In the genomic region with DNA sequence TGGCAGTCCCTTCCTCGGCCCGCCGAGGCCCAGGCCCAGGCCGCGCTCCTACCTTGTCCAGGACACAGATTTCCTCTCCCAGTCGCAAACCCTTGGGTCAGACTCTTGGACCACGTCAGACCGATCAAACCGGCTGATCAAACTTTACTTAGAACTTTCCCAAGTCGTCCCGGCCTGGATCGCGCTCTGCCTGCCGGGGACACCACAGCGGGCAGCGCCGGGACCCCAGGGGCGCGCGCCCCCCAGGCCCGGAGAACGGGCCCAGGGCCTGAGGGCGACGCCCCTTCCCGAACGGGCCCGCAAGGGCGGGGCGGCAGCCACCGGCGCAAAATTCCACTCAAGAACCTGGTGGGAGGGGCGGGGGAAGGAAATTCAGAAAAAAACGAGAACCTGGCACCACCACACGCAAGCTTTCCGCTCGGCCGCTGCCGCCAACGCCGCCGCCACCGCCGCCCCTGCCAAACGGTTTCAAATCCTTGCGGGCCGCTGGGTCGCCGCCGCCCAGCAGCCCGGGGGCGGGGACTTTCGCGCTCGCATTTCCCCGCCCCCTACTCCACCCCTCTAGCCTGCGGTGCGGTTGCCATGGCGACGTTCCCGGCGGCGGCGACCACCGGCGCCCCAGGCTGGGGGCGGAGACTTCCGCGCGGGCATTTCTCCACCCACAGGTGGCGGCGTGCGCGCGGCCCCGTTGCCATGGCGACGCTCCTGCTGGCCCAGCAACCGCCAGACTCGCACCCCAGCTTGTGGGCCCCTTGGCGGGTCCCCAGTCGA, we compare ENCODE assay signal across 8 cellular contexts. TPM values are rescaled to one million over a fixed set of nuclear protein-coding genes. Genes with fewer than 3 reads are reported as not detected.
DNase-seq lines count a peak whose midpoint lies in the region; ATAC-seq, FAIRE-seq and TF ChIP-seq lines count a peak whose summit lies in the region.

TSS of gene CEP112 (minus strand) at position 527 of the 771 bp plus-strand sequence.

- H2AFZ ChIP-seq in trophoblast cell (ENCODE audit: insufficient read depth, low read length, poor library complexity), result peak within 1 kb of the TSS; percentile 83

- TF ChIP-seq POLR2A in H54 (IDR thresholded peaks at IDR 0.05; ENCODE audit: low read depth, low read length) (peak; percentile 35), heart left ventricle (IDR thresholded peaks at IDR 0.05) (peak in 1 of 2 donors; percentile 53), tibial nerve (IDR thresholded peaks at IDR 0.05) (peak in 1 of 2 donors; percentile 37)

- peaks cover 5% of the 10 kb centered on the region for H3K79me2 ChIP-seq in trophoblast cell (ENCODE audit: control insufficient read depth, insufficient read depth, low read length, poor library complexity)

- H3K4me2 ChIP-seq in trophoblast cell (ENCODE audit: low read length), result peak within 1 kb of the TSS; percentile 53

- H3K4me3 Mint-ChIP-seq in activated naive CD8-positive, alpha-beta T cell treated with anti-CD3 and anti-CD28 coated beads, Interleukin-2, amount 50 U/mL, for 24 hours, result peak within 1 kb of the TSS; percentile 82

- ATAC-seq in activated naive CD8-positive, alpha-beta T cell treated with anti-CD3 and anti-CD28 coated beads, Interleukin-2, amount 50 U/mL, for 24 hours, result peak; percentile 72
- peak in 3 of 4 donors; percentile 86 to 93 (median 91) for ATAC-seq in heart left ventricle

- peak in 1 of 2 donors; percentile 33 for TF ChIP-seq EP300 in tibial nerve (IDR thresholded peaks at IDR 0.05)

- H3K9me3 ChIP-seq in heart left ventricle (no peaks in the 10 kb centered on the region), trophoblast cell (ENCODE audit: insufficient read depth, low read depth, low read length) (no peaks in the 10 kb centered on the region), tibial nerve (no peaks in the 10 kb centered on the region)

- H3K36me3 ChIP-seq in heart left ventricle, result no peaks in the 10 kb centered on the region
- no peaks in the 10 kb centered on the region for H3K36me3 ChIP-seq in trophoblast cell (ENCODE audit: control insufficient read depth in 1 of 2, insufficient read depth in 2 of 2, low read length in 2 of 2)
- H3K36me3 ChIP-seq in tibial nerve, result no peaks in the 10 kb centered on the region

- no peak within 1 kb of the TSS for H4K91ac ChIP-seq in trophoblast cell (ENCODE audit: low read depth, low read length)

- H3K9me3 Mint-ChIP-seq in activated naive CD8-positive, alpha-beta T cell treated with anti-CD3 and anti-CD28 coated beads, Interleukin-2, amount 50 U/mL, for 24 hours, result no peaks in the 10 kb centered on the region

- no peaks in the 10 kb centered on the region for H3K27me3 Mint-ChIP-seq in activated naive CD8-positive, alpha-beta T cell treated with anti-CD3 and anti-CD28 coated beads, Interleukin-2, amount 50 U/mL, for 24 hours

- H3K9ac ChIP-seq in trophoblast cell (ENCODE audit: low read length), result peak within 1 kb of the TSS; percentile 45

- peaks cover 6% of the 10 kb centered on the region for H3K79me1 ChIP-seq in trophoblast cell (ENCODE audit: low read length)

- 0 to 1% (median 1%) methylated on average over 34 to 81 of the region's 81 CpGs for WGBS in heart left ventricle, 4 donors
- no CpG with 5 or more reads among the region's 81 CpGs for WGBS in trophoblast cell (ENCODE audit: extremely low coverage, insufficient coverage, insufficient read length)
- WGBS in tibial nerve, 2 donors, result 0 to 1% methylated on average over 23 to 81 of the region's 81 CpGs

- peak within 1 kb of the TSS; percentile 36 for H4K8ac ChIP-seq in trophoblast cell (ENCODE audit: low read depth, low read length)

- H3K4me3 ChIP-seq in heart left ventricle, result peak within 1 kb of the TSS; percentile 71 to 92 (median 80)
- H3K4me3 ChIP-seq in trophoblast cell (ENCODE audit: low read depth, low read length), result peak within 1 kb of the TSS; percentile 76
- H3K4me3 ChIP-seq in tibial nerve, result peak within 1 kb of the TSS; percentile 53 to 69 (median 60)

- peak within 1 kb of the TSS; percentile 40 for H3K14ac ChIP-seq in trophoblast cell (ENCODE audit: low read length)

- H2AK5ac ChIP-seq in trophoblast cell (ENCODE audit: low read length), result no peak within 1 kb of the TSS

- H3K27ac ChIP-seq in heart left ventricle, result peak within 1 kb of the TSS; percentile 61 to 89 (median 74)
- H3K27ac ChIP-seq in trophoblast cell (ENCODE audit: low read depth, low read length), result no peak within 1 kb of the TSS
- peak within 1 kb of the TSS; percentile 42 to 87 (median 80) for H3K27ac ChIP-seq in tibial nerve

- peak within 1 kb of the TSS; percentile 81 for H3K27ac Mint-ChIP-seq in activated naive CD8-positive, alpha-beta T cell treated with anti-CD3 and anti-CD28 coated beads, Interleukin-2, amount 50 U/mL, for 24 hours

- no peak within 1 kb of the TSS for H2BK120ac ChIP-seq in trophoblast cell (ENCODE audit: insufficient read depth, low read length, poor library complexity)

- peak within 1 kb of the TSS; percentile 12 for H4K12ac ChIP-seq in trophoblast cell (ENCODE audit: low read depth, low read length)

- no peak for FAIRE-seq in H54 (lab: Jason Lieb, UNC)

- TF ChIP-seq CTCF in heart left ventricle (IDR thresholded peaks at IDR 0.05) (peak in 2 of 12 donors; percentile 22 to 27), tibial nerve (IDR thresholded peaks at IDR 0.05) (peak in 1 of 5 experiments; percentile 39)

- peak within 1 kb of the TSS; percentile 46 for H3K18ac ChIP-seq in trophoblast cell (ENCODE audit: low read length)

- H3K4me1 ChIP-seq in heart left ventricle, result peaks cover 5 to 32% (median 17%) of the 10 kb centered on the region in 12 donors
- peaks cover 0 to 4% of the 10 kb centered on the region in 2 experiments for H3K4me1 ChIP-seq in trophoblast cell (ENCODE audit: control insufficient read depth in 1 of 2, insufficient read depth in 2 of 2, low read length in 2 of 2)
- peaks cover 0 to 23% (median 14%) of the 10 kb centered on the region in 4 donors for H3K4me1 ChIP-seq in tibial nerve

- no peak within 1 kb of the TSS for H2BK5ac ChIP-seq in trophoblast cell (ENCODE audit: low read depth, low read length, poor library complexity)

- no peak within 1 kb of the TSS for H2BK12ac ChIP-seq in trophoblast cell (ENCODE audit: low read length)

- H3K4me1 Mint-ChIP-seq in activated naive CD8-positive, alpha-beta T cell treated with anti-CD3 and anti-CD28 coated beads, Interleukin-2, amount 50 U/mL, for 24 hours, result peaks cover 17% of the 10 kb centered on the region

- H3K4ac ChIP-seq in trophoblast cell (ENCODE audit: low read depth, low read length), result no peak within 1 kb of the TSS

- H3K36me3 Mint-ChIP-seq in activated naive CD8-positive, alpha-beta T cell treated with anti-CD3 and anti-CD28 coated beads, Interleukin-2, amount 50 U/mL, for 24 hours (ENCODE audit: low read depth), result no peaks in the 10 kb centered on the region

- H3K23ac ChIP-seq in trophoblast cell (ENCODE audit: low read length), result no peak within 1 kb of the TSS

- DNase-seq in D341Med (ENCODE audit: low spot score) (peak; percentile 99), H54 (ENCODE audit: insufficient read length, low spot score) (peak; percentile 86), MV-4-11 (lab: John Stamatoyannopoulos, UW) (peak; percentile 61), SKM-1 treated with dmso at 0.1 percent for 144 hours (lab: John Stamatoyannopoulos, UW; ENCODE audit: unreplicated experiment) (peak; percentile 77), heart left ventricle (peak; percentile 76 to 91 (median 81)), trophoblast cell (peak; percentile 54 to 75), tibial nerve (ENCODE audit: low spot score in 2 of 2) (peak; percentile 35 to 59)
- DNase-seq in activated naive CD8-positive, alpha-beta T cell treated with anti-CD3 and anti-CD28 coated beads, Interleukin-2, amount 50 U/mL, for 24 hours, result peak; percentile 93

- intact Hi-C loops in heart left ventricle (cut with DNase I), result loop anchor here in 1 of 10 donors (10.0 kb wide), 1 partner anchor 113 kb away; the partner anchor contains the start of gene PRKCA

- H3K27me3 ChIP-seq in heart left ventricle (no peaks in the 10 kb centered on the region), trophoblast cell (ENCODE audit: insufficient read depth, low read length) (no peaks in the 10 kb centered on the region), tibial nerve (no peaks in the 10 kb centered on the region)

RNA-seq across cellular contexts. Expression of gene CEP112, which starts in this region (rescaled TPM):
- total RNA-seq in heart left ventricle (10 to 100 TPM in 8 of 9 donors, 1 to 10 TPM in 1; 9.8 to 28.3 (median 14.3) TPM), tibial nerve (10 to 100 TPM; 26.0 to 46.8 (median 34.2) TPM)
- 10 to 100 TPM in 1 of 2 donors, 1 to 10 TPM in 1; 5.5 to 16.1 TPM for polyA plus RNA-seq in heart left ventricle
- 2.0 and 2.7 TPM in 2 replicates for polyA plus RNA-seq in trophoblast cell (2013)

Comparison
In these comparisons a context has a peak if more than half of its experiments do, and no peak if none do; other contexts are left out.
1. DNase-seq: peak in every context shown above with its lines; median percentile 99 in D341Med; 93 in activated naive CD8-positive, alpha-beta T cell treated with anti-CD3 and anti-CD28 coated beads, Interleukin-2, amount 50 U/mL, for 24 hours; 86 in H54; 81 in heart left ventricle; 77 in SKM-1 treated with dmso at 0.1 percent for 144 hours; 64 in trophoblast cell; 61 in MV-4-11; 47 in tibial nerve.